Comparison of ENCODE assay signal across 31 cellular contexts in genomic region chr6:52752310-52752709, GRCh38. TPM values are rescaled to one million over a fixed set of nuclear protein-coding genes. Genes with fewer than 3 reads are reported as not detected.
"Had no signal": no experiment of that assay in that cellular context is flagged by ENCODE, and none has a peak within 500 bp of the region (broad histone marks: within the 10 kb centered on the region; RNA-seq: fewer than 3 reads in every experiment).

No MANE protein-coding gene starts in this region.

- ATAC-seq: stimulated activated effector memory CD8-positive, alpha-beta T cell treated with anti-CD3 and anti-CD28 coated beads, Interleukin-12 subunit alpha, Interleukin-12 subunit beta, amount 100 ng/mL, for 72 hours; stimulated activated memory B cell treated with anti-CD40 and anti-IgM and Interleukin-4, amounts not matched to agents 10 μg/mL and 1 μg/mL and 100 μg/mL, for 72 hours; stimulated activated naive B cell treated with anti-CD40 and anti-IgM and Interleukin-4, amounts not matched to agents 10 μg/mL and 1 μg/mL and 100 μg/mL, for 72 hours; stimulated activated naive CD8-positive, alpha-beta T cell treated with anti-CD3 and anti-CD28 coated beads, Interleukin-15, amount 100 ng/mL, for 72 hours; stimulated activated naive CD8-positive, alpha-beta T cell treated with anti-CD3 and anti-CD28 coated beads, Interleukin-15, Interleukin-2, amounts not matched to agents 100 U/mL and 50 U/mL, for 24 hours; upper lobe of right lung had no signal

- H3K27ac ChIP-seq: stomach, suprapubic skin, testis, thoracic aorta, thyroid gland, tibial artery, tibial nerve, transverse colon, upper lobe of left lung, upper lobe of right lung, uterus, vagina had no signal

- FAIRE-seq: urothelium cell line had no signal

- H3K4me3 ChIP-seq: stomach, suprapubic skin, testis, thoracic aorta, thyroid gland, tibial artery, tibial nerve, transverse colon, upper lobe of left lung, upper lobe of right lung, uterus, vagina had no signal

- H3K27me3 ChIP-seq: stomach, suprapubic skin, testis, thyroid gland, tibial artery, tibial nerve, transverse colon, upper lobe of left lung, upper lobe of right lung, uterus, vagina had no signal

- H3K4me1 ChIP-seq: stomach, suprapubic skin, tibial nerve, transverse colon, upper lobe of left lung, upper lobe of right lung, uterus, vagina had no signal

- H3K9me3 ChIP-seq: suprapubic skin, testis, thoracic aorta, thyroid gland, tibial artery, transverse colon, upper lobe of left lung, upper lobe of right lung, uterus, vagina had no signal

- H3K36me3 ChIP-seq: stomach, suprapubic skin, thoracic aorta, thyroid gland, tibial artery, tibial nerve, transverse colon, upper lobe of left lung, upper lobe of right lung, uterus, vagina had no signal

- DNase-seq: stimulated activated CD4-positive, alpha-beta T cell treated with anti-CD3 and anti-CD28 coated beads, Interleukin-2, amount 100 ng/mL, for 48 hours; stimulated activated CD4-positive, alpha-beta T cell treated with anti-CD3 and anti-CD28 coated beads, Interleukin-4, amount 100 ng/mL, for 1 hour; stimulated activated CD4-positive, alpha-beta T cell treated with anti-CD3 and anti-CD28 coated beads, Interleukin-4, amount 100 ng/mL, for 24 hours; stimulated activated CD4-positive, alpha-beta T cell treated with anti-CD3 and anti-CD28 coated beads, Interleukin-4, amount 100 ng/mL, for 4 hours; stimulated activated CD8-positive, alpha-beta memory T cell treated with anti-CD3 and anti-CD28 coated beads, Interleukin-4, amount 100 ng/mL, for 48 hours; stimulated activated naive B cell treated with anti-CD40 and anti-IgM and Interleukin-4, amounts not matched to agents 10 μg/mL and 1 μg/mL and 100 μg/mL, for 72 hours; stimulated activated naive CD4-positive, alpha-beta T cell; stimulated activated naive CD4-positive, alpha-beta T cell treated with Interleukin-2 at 50 U/mL for 16 hours; stimulated activated naive CD8-positive, alpha-beta T cell treated with anti-CD3 and anti-CD28 coated beads, Interleukin-15, amount 100 ng/mL, for 72 hours; stimulated activated naive CD8-positive, alpha-beta T cell treated with anti-CD3 and anti-CD28 coated beads, Interleukin-15, Interleukin-2, amounts not matched to agents 100 U/mL and 50 U/mL, for 24 hours; stomach; substantia nigra; testis; thyroid gland; tibial artery; transverse colon; trophoblast cell; upper lobe of right lung; uterus had no signal

RNA-seq across cellular contexts. Expression of gene GSTA2, which starts 11.0 kb away (rescaled TPM):
- total RNA-seq: subcutaneous adipose tissue, suprapubic skin, temporal lobe, thoracic aorta, tibial nerve, upper lobe of right lung, ureter, urinary bladder, uterus, vagina had no signal
- polyA plus RNA-seq: urinary bladder had no signal

RNA-seq across cellular contexts. Expression of gene GSTA1, which starts 51.3 kb away (rescaled TPM):
- total RNA-seq: subcutaneous adipose tissue, suprapubic skin, temporal lobe, thoracic aorta, tibial nerve, ureter, urinary bladder had no signal
